Comparison of ENCODE assay signal across 21 cellular contexts in the genomic region with DNA sequence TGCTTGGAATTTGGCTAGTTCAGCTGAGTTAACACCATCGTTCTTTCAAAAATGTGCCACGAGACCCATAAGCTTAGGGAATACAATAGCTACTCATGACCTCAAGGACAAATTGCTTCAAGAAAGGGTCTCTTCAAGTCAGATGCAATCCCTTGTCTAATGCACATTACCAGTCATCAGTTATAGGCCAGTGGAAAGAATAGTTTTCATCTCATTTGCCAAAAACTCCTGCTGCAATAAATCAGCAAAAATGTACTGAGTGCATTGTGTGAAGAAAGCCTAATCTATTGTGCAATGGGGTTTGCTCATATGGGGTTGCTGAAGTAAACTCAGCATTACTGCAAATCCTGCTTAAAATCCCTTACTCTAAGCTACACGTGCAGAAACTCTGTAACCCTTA.
A peak's percentile ranks its signal among the peaks of the same experiment; 100 is the strongest.
DNase-seq lines count a peak whose midpoint lies in the region; ATAC-seq, FAIRE-seq and TF ChIP-seq lines count a peak whose summit lies in the region.
"Had no signal": no experiment of that assay in that cellular context is flagged by ENCODE, and none has a peak within 500 bp of the region (broad histone marks: within the 10 kb centered on the region; RNA-seq: fewer than 3 reads in every experiment).

No MANE protein-coding gene starts in this region.

- H3K36me3 ChIP-seq in right atrium auricular region (no peaks in the 10 kb centered on the region), bronchial epithelial cell (ENCODE audit: control insufficient read depth, insufficient read depth, low read length) (no peaks in the 10 kb centered on the region), gastroesophageal sphincter (no peaks in the 10 kb centered on the region), smooth muscle cell (ENCODE audit: low read depth) (no peaks in the 10 kb centered on the region)
- H3K36me3 ChIP-seq: esophagus muscularis mucosa, upper lobe of left lung, WERI-Rb-1 had no signal

- FAIRE-seq in bronchial epithelial cell (lab: Jason Lieb, UNC) = peak; percentile 90
- FAIRE-seq: A549 had no signal

- TF ChIP-seq POLR2A in gastroesophageal sphincter (IDR thresholded peaks at IDR 0.05) = no peak

- no peaks in the 10 kb centered on the region for H3K9me3 ChIP-seq in right atrium auricular region
- no peaks in the 10 kb centered on the region for H3K9me3 ChIP-seq in gastroesophageal sphincter
- no peaks in the 10 kb centered on the region for H3K9me3 ChIP-seq in smooth muscle cell (replicated peaks; ENCODE audit: low read depth)
- H3K9me3 ChIP-seq: A549, esophagus muscularis mucosa, upper lobe of left lung had no signal

- H3K4me1 ChIP-seq in right atrium auricular region (no peaks in the 10 kb centered on the region), gastroesophageal sphincter (peaks cover 0 to 11% (median 3%) of the 10 kb centered on the region in 3 donors), smooth muscle cell (ENCODE audit: low read depth) (no peaks in the 10 kb centered on the region)
- H3K4me1 ChIP-seq: A549, upper lobe of left lung had no signal

- ATAC-seq in Right ventricle myocardium inferior (peak; percentile 59), gastroesophageal sphincter (peak; percentile 73), GM21576 (IDR thresholded peaks at IDR 0.05; ENCODE audit: unreplicated experiment) (no peak), GM18511 (IDR thresholded peaks at IDR 0.05; ENCODE audit: unreplicated experiment) (no peak)
- ATAC-seq: A549; stimulated activated naive CD8-positive, alpha-beta T cell treated with anti-CD3 and anti-CD28 coated beads, Interleukin-15, Interleukin-2, amounts not matched to agents 100 U/mL and 50 U/mL, for 24 hours; T-helper 17 cell had no signal

- no peak overlapping the region for H2AFZ ChIP-seq in smooth muscle cell (ENCODE audit: low read depth)

- H3K27me3 ChIP-seq in right atrium auricular region (no peaks in the 10 kb centered on the region), bronchial epithelial cell (ENCODE audit: control insufficient read depth, insufficient read depth, low read length) (no peaks in the 10 kb centered on the region), gastroesophageal sphincter (no peaks in the 10 kb centered on the region), smooth muscle cell (ENCODE audit: low read depth) (no peaks in the 10 kb centered on the region)
- H3K27me3 ChIP-seq: esophagus muscularis mucosa, upper lobe of left lung had no signal

- TF ChIP-seq EP300 in gastroesophageal sphincter (IDR thresholded peaks at IDR 0.05) = no peak

- no peaks in the 10 kb centered on the region for H4K20me1 ChIP-seq in smooth muscle cell (ENCODE audit: low read depth)

- DNase-seq in Right ventricle myocardium inferior (ENCODE audit: missing footprints) (no peak), right atrium auricular region (ENCODE audit: low spot score) (no peak), bronchial epithelial cell (ENCODE audit: low read depth) (peak; percentile 58), smooth muscle cell (lab: John Stamatoyannopoulos, UW; ENCODE audit: unreplicated experiment) (no peak)
- DNase-seq in activated T-cell treated with anti-CD3 and anti-CD28 coated beads, Interleukin-2, amount 50 U/mL, for 48 hours = no peak
- DNase-seq: activated CD4-positive, alpha-beta T cell treated with anti-CD3 and anti-CD28 coated beads, Interleukin-2, amount 50 U/mL, for 48 hours; activated naive CD4-positive, alpha-beta T cell treated with anti-CD3 and anti-CD28 coated beads, Interleukin-2, amount 50 U/mL, for 16 hours; activated T-cell treated with anti-CD3 and anti-CD28 coated beads for 4 hours; NCI-H1048; NCI-H2107; NCI-H69; SIG-M5; stimulated activated naive CD8-positive, alpha-beta T cell treated with anti-CD3 and anti-CD28 coated beads, Interleukin-15, Interleukin-2, amounts not matched to agents 100 U/mL and 50 U/mL, for 24 hours; T-helper 17 cell; upper lobe of left lung; WERI-Rb-1 had no signal

- 51 to 62% methylated on average over 3 of the region's 3 CpGs for WGBS in gastroesophageal sphincter (ENCODE audit: low coverage in 1 of 2), 2 donors
- WGBS in smooth muscle cell (ENCODE audit: low lambda C conversion rate) = 29% methylated on average over 3 of the region's 3 CpGs

- H3K4me2 ChIP-seq in smooth muscle cell = peak overlapping the region; percentile 11
- H3K4me2 ChIP-seq: A549 had no signal

- no peaks in the 10 kb centered on the region for H3K79me2 ChIP-seq in smooth muscle cell (ENCODE audit: low read depth)

- no peak overlapping the region for H3K27ac ChIP-seq in right atrium auricular region
- no peak overlapping the region for H3K27ac ChIP-seq in gastroesophageal sphincter
- H3K27ac ChIP-seq in smooth muscle cell (ENCODE audit: low read depth) = no peak overlapping the region
- H3K27ac ChIP-seq: A549, esophagus muscularis mucosa, upper lobe of left lung, WERI-Rb-1 had no signal

- TF ChIP-seq CTCF in right atrium auricular region (IDR thresholded peaks at IDR 0.05) (no peak), bronchial epithelial cell (IDR thresholded peaks at IDR 0.05; ENCODE audit: insufficient read depth, low read length, severe bottlenecking) (no peak), gastroesophageal sphincter (IDR thresholded peaks at IDR 0.05) (no peak), smooth muscle cell (IDR thresholded peaks at IDR 0.05; ENCODE audit: borderline replicate concordance, insufficient read depth, poor library complexity, severe bottlenecking) (no peak)

- intact Hi-C loops in Right ventricle myocardium inferior (cut with DNase I) = loop anchor here (10.0 kb wide), 1 partner anchor 211 kb away; a partner anchor contains a TSS

- H3K4me3 ChIP-seq in right atrium auricular region (no peak overlapping the region), bronchial epithelial cell (ENCODE audit: low read depth, low read length) (no peak overlapping the region), gastroesophageal sphincter (no peak overlapping the region), smooth muscle cell (no peak overlapping the region)
- H3K4me3 ChIP-seq: A549, esophagus muscularis mucosa, upper lobe of left lung had no signal

- no peak overlapping the region for H3K9ac ChIP-seq in smooth muscle cell (ENCODE audit: low read depth)

- no peaks in the 10 kb centered on the region for H3F3A ChIP-seq in smooth muscle cell (ENCODE audit: low read depth)

Comparison
In these comparisons a context has a peak if more than half of its experiments do, and no peak if none do; other contexts are left out.
1. ATAC-seq: peak in Right ventricle myocardium inferior (single experiment) and gastroesophageal sphincter (single experiment); none in GM21576 (single experiment) and GM18511 (single experiment).